In genomic region chr7:1421020-1421790, GRCh38 we compare ENCODE assay signal across 18 cellular contexts. TPM values are rescaled to one million over a fixed set of nuclear protein-coding genes. Genes with fewer than 3 reads are reported as not detected.
A peak's percentile ranks its signal among the peaks of the same experiment; 100 is the strongest.
DNase-seq lines count a peak whose midpoint lies in the region; FAIRE-seq and TF ChIP-seq lines count a peak whose summit lies in the region.
"Had no signal": no experiment of that assay in that cellular context is flagged by ENCODE, and none has a peak within 500 bp of the region (broad histone marks: within the 10 kb centered on the region; RNA-seq: fewer than 3 reads in every experiment).

No MANE protein-coding gene starts in this region.

- peak; percentile 24 for DNase-seq in COLO668 (lab: John Stamatoyannopoulos, UW; ENCODE audit: unreplicated experiment)
- no peak for DNase-seq in HTR-8/SVneo (ENCODE audit: insufficient read length, low spot score)
- DNase-seq in chondrocyte (ENCODE audit: low spot score), result peak; percentile 81
- peak; percentile 71 for DNase-seq in spleen
- no peak for DNase-seq in stimulated activated CD4-positive, alpha-beta T cell treated with anti-CD3 and anti-CD28 coated beads, Interleukin-4, amount 100 ng/mL, for 1 hour
- DNase-seq in CD4-positive, alpha-beta memory T cell, result no peak
- DNase-seq in EL, result no peak
- DNase-seq: C1 segment of cervical spinal cord; CD4-positive, alpha-beta T cell; COR-L47; DMS153; DND-41; GM23248; H7 had no signal

- H3K27ac ChIP-seq in spleen, result no peak overlapping the region
- H3K27ac ChIP-seq in CD4-positive, alpha-beta memory T cell (ENCODE audit: low read depth, low read length), result no peak overlapping the region
- H3K27ac ChIP-seq: GM23248 had no signal

- no peak for TF ChIP-seq POLR2A in spleen (IDR thresholded peaks at IDR 0.05)

- peaks cover 0 to 59% (median 4%) of the 10 kb centered on the region in 7 donors for H3K27me3 ChIP-seq in spleen (replicated peaks in 1 of 7)
- H3K27me3 ChIP-seq in CD4-positive, alpha-beta memory T cell (ENCODE audit: insufficient read depth, low read length), result no peaks in the 10 kb centered on the region

- H3K4me1 ChIP-seq in spleen, result peaks cover 0 to 15% (median 0%) of the 10 kb centered on the region in 6 donors
- H3K4me1 ChIP-seq in CD4-positive, alpha-beta memory T cell (ENCODE audit: insufficient read depth, low read length), result peaks cover 17% of the 10 kb centered on the region

- H3K4me1 Mint-ChIP-seq in chondrocyte (ENCODE audit: low read depth), result peaks cover 8% of the 10 kb centered on the region
- peaks cover 14 to 19% (median 17%) of the 10 kb centered on the region in 4 donors for H3K4me1 Mint-ChIP-seq in CD4-positive, alpha-beta memory T cell

- FAIRE-seq in HTR-8/SVneo (lab: Jason Lieb, UNC), result peak; percentile 72
- FAIRE-seq: A204.1, D721Med, GM18507 had no signal

- no peaks in the 10 kb centered on the region for H3K9me3 ChIP-seq in spleen
- no peaks in the 10 kb centered on the region for H3K9me3 ChIP-seq in CD4-positive, alpha-beta memory T cell (ENCODE audit: control insufficient read depth in 1 of 2, low read length in 2 of 2)

- H3K36me3 ChIP-seq in spleen, result no peaks in the 10 kb centered on the region
- no peaks in the 10 kb centered on the region for H3K36me3 ChIP-seq in CD4-positive, alpha-beta memory T cell (ENCODE audit: insufficient read depth, low read length)

- no peak overlapping the region for H3K4me3 Mint-ChIP-seq in chondrocyte (ENCODE audit: unreplicated experiment)
- H3K4me3 Mint-ChIP-seq in CD4-positive, alpha-beta memory T cell, result no peak overlapping the region
- H3K4me3 Mint-ChIP-seq: B cell; CD4-positive, alpha-beta T cell had no signal

- H3K27ac Mint-ChIP-seq in chondrocyte (ENCODE audit: unreplicated experiment), result no peak overlapping the region
- H3K27ac Mint-ChIP-seq in CD4-positive, alpha-beta memory T cell, result no peak overlapping the region
- H3K27ac Mint-ChIP-seq: B cell; CD4-positive, alpha-beta T cell had no signal

- POLR2A ChIA-PET in CD4-positive, alpha-beta memory T cell (lab: Charles Lee; ENCODE audit: partially characterized antibody), result no interaction called here

- no peaks in the 10 kb centered on the region for H3K9me3 Mint-ChIP-seq in chondrocyte (ENCODE audit: low read depth)
- H3K9me3 Mint-ChIP-seq in CD4-positive, alpha-beta memory T cell, result no peaks in the 10 kb centered on the region
- H3K9me3 Mint-ChIP-seq: CD4-positive, alpha-beta T cell had no signal

- H3K4me3 ChIP-seq in spleen, result no peak overlapping the region
- H3K4me3 ChIP-seq in CD4-positive, alpha-beta memory T cell (ENCODE audit: low read length in 2 of 2), result no peak overlapping the region
- H3K4me3 ChIP-seq: GM23248 had no signal

- intact Hi-C loops in spleen (cut with DNase I; ENCODE audit: low total_unique reads), result no loop called here
- intact Hi-C loops in CD4-positive, alpha-beta memory T cell (cut with micrococcal nuclease), result no loop called here

- no peaks in the 10 kb centered on the region for H3K36me3 Mint-ChIP-seq in chondrocyte (ENCODE audit: low read depth)
- H3K36me3 Mint-ChIP-seq in CD4-positive, alpha-beta memory T cell, result no peaks in the 10 kb centered on the region

- 86 to 91% (median 89%) methylated on average over 35 to 41 of the region's 41 CpGs for WGBS in spleen, 5 donors

- CTCF ChIA-PET in CD4-positive, alpha-beta memory T cell (lab: Charles Lee; ENCODE audit: partially characterized antibody), result no interaction called here

- TF ChIP-seq CTCF in chondrocyte (IDR thresholded peaks at IDR 0.05) (no peak), spleen (IDR thresholded peaks at IDR 0.05 in 8 of 11, conservative IDR thresholded peaks at IDR 0.05 in 3 of 11) (no peak)

- H3K27me3 Mint-ChIP-seq in chondrocyte (ENCODE audit: low read depth), result peaks cover 20% of the 10 kb centered on the region
- H3K27me3 Mint-ChIP-seq in CD4-positive, alpha-beta memory T cell, result peaks cover 3 to 9% of the 10 kb centered on the region in 2 donors

RNA-seq across cellular contexts. Expression of gene MICALL2, which starts 38.1 kb away (rescaled TPM):
- total RNA-seq in chondrocyte (44.5 to 56.9 TPM (median 45.2 TPM) in 3 replicates), spleen (100 to 1,000 TPM in 3 of 7 donors, 10 to 100 TPM in 4; 36.3 to 182 (median 75.8) TPM)
- 100 to 1,000 TPM in 2 of 3 donors, 10 to 100 TPM in 1; 74.1 to 361 (median 307) TPM for polyA plus RNA-seq in spleen
- 1 to 10 TPM; 2.6 to 3.3 TPM for total RNA-seq in CD4-positive, alpha-beta memory T cell
- polyA plus RNA-seq in CD4-positive, alpha-beta memory T cell, result under 1 TPM in 1 of 2 donors, not detected in 1; 0.44 TPM

Comparison
In these comparisons a context has a peak if more than half of its experiments do, and no peak if none do; other contexts are left out.
1. DNase-seq: peak in COLO668 (single experiment), chondrocyte (single experiment) and spleen (single experiment); none in HTR-8/SVneo (single experiment), stimulated activated CD4-positive, alpha-beta T cell treated with anti-CD3 and anti-CD28 coated beads, Interleukin-4, amount 100 ng/mL, for 1 hour (single experiment), CD4-positive, alpha-beta memory T cell (0 of 5) and EL (single experiment).
2. RNA of gene MICALL2, which starts 38.1 kb away (total RNA-seq): 36.3 to 182 TPM in spleen and 44.5 to 56.9 TPM in chondrocyte; 2.6 to 3.3 TPM in CD4-positive, alpha-beta memory T cell; every median in the first group is over 4 times any median in the second.